ENCODE assay signal across 8 cellular contexts in the genomic region with DNA sequence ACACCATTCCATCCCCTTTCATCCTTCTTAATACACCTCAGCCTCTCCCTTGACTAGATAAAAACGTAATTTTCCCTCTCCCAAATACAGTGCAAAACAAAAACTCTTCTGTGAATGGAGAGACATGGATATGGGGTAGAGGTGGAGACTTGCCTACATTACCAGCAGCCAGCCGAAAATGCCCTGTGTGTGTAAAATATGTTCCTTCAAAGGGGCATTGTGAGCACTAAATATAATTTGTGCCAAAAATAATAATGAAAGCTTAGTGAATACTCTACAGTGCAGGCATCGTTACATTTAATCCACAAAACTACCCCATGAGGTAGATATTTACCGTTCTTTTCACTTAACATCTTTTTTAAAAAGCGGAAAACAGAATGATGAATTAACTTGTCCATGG. TPM values are rescaled to one million over a fixed set of nuclear protein-coding genes. Genes with fewer than 3 reads are reported as not detected.
DNase-seq lines count a peak whose midpoint lies in the region; ATAC-seq and TF ChIP-seq lines count a peak whose summit lies in the region.

No MANE protein-coding gene starts in this region.

- peaks cover 27 to 41% (median 30%) of the 10 kb centered on the region in 5 experiments for H3K9me3 Mint-ChIP-seq in brain

- H3K36me3 Mint-ChIP-seq in brain: peaks cover 33% of the 10 kb centered on the region

- peaks cover 0 to 30% (median 19%) of the 10 kb centered on the region in 9 donors for H3K4me1 ChIP-seq in heart right ventricle
- H3K4me1 ChIP-seq in mononuclear cell (ENCODE audit: insufficient read depth, low read length): peaks cover 21% of the 10 kb centered on the region
- peaks cover 10% of the 10 kb centered on the region for H3K4me1 ChIP-seq in upper lobe of right lung

- intact Hi-C loops in heart right ventricle (cut with DNase I) (loop anchor here in 6 of 10 donors (5.0 to 10.0 kb wide), 5 partner anchors 39 to 161 kb away; partner anchors contain the start of gene FJX1 (in 1 of the 6)), cardiac septum (cut with DNase I) (loop anchor here (5.0 kb wide), 1 partner anchor 156 kb away; no protein-coding TSS in a partner anchor), upper lobe of right lung (cut with DNase I) (no loop called here)

- H3K9me3 ChIP-seq in heart right ventricle (peaks cover 0 to 33% (median 21%) of the 10 kb centered on the region in 11 donors), mononuclear cell (ENCODE audit: low read depth, low read length) (peaks cover 26% of the 10 kb centered on the region), upper lobe of right lung (peaks cover 14% of the 10 kb centered on the region)

- peak overlapping the region; percentile 89 to 96 (median 94) for H3K4me3 Mint-ChIP-seq in brain

- WGBS in heart right ventricle, 2 donors: 44 to 46% methylated on average over 5 of the region's 5 CpGs

- ATAC-seq in heart right ventricle (no peak), upper lobe of right lung (no peak)

- H3K27ac ChIP-seq in heart right ventricle (peak overlapping the region in 9 of 10 donors; percentile 95 to 99 (median 96)), upper lobe of right lung (peak overlapping the region; percentile 99)

- H3K27me3 ChIP-seq in heart right ventricle (peaks cover 0 to 8% (median 0%) of the 10 kb centered on the region in 7 donors), mononuclear cell (ENCODE audit: insufficient read depth, low read length) (peaks cover 8% of the 10 kb centered on the region), upper lobe of right lung (no peaks in the 10 kb centered on the region)

- H3K36me3 ChIP-seq in heart right ventricle (peaks cover 0 to 20% (median 0%) of the 10 kb centered on the region in 9 donors), upper lobe of right lung (no peaks in the 10 kb centered on the region)

- peaks cover 51% of the 10 kb centered on the region for H3K4me1 Mint-ChIP-seq in brain

- peaks cover 12% of the 10 kb centered on the region for H3K27me3 Mint-ChIP-seq in brain

- H3K4me3 ChIP-seq in heart right ventricle (peak overlapping the region in 9 of 10 donors; percentile 52 to 93 (median 77)), mononuclear cell (ENCODE audit: low read length) (peak overlapping the region; percentile 77), upper lobe of right lung (peak overlapping the region; percentile 73)

- H3K27ac Mint-ChIP-seq in brain: peak overlapping the region; percentile 98 to 99 (median 99)

- TF ChIP-seq CTCF in heart right ventricle (IDR thresholded peaks at IDR 0.05) (no peak), brain (conservative IDR thresholded peaks at IDR 0.05) (no peak), upper lobe of right lung (IDR thresholded peaks at IDR 0.05) (no peak)

- no peak for DNase-seq in heart right ventricle
- DNase-seq in cardiac septum (ENCODE audit: low spot score): no peak
- no peak for DNase-seq in upper lobe of right lung
- no peak for DNase-seq in GM03348 (ENCODE audit: low spot score)
- no peak for DNase-seq in stimulated activated CD8-positive, alpha-beta memory T cell treated with anti-CD3 and anti-CD28 coated beads, Interleukin-4, amount 100 ng/mL, for 48 hours
- no peak for DNase-seq in NAMALWA (ENCODE audit: low spot score)

RNA-seq across cellular contexts. Expression of gene TRIM44, which starts 1.0 kb away (rescaled TPM):
- total RNA-seq in heart right ventricle (10 to 100 TPM; 37.7 to 59.2 (median 46.8) TPM), cardiac septum (57.8 TPM), mononuclear cell (21.2 TPM), upper lobe of right lung (67.2 TPM)
- polyA plus RNA-seq in heart right ventricle (1 to 10 TPM; 6.4 to 9.0 TPM), brain (ENCODE audit: insufficient read depth, low read depth, low replicate concordance) (39.8 TPM)

RNA-seq across cellular contexts. Expression of gene FJX1, which starts 43.3 kb away (rescaled TPM):
- total RNA-seq in heart right ventricle (1 to 10 TPM in 7 of 10 donors, under 1 TPM in 3; 0.57 to 4.7 (median 1.3) TPM), cardiac septum (3.6 TPM), mononuclear cell (not detected), upper lobe of right lung (5.9 TPM)
- polyA plus RNA-seq in heart right ventricle (1 to 10 TPM; 1.8 to 3.4 TPM), brain (ENCODE audit: insufficient read depth, low read depth, low replicate concordance) (8.1 TPM)
